In the genomic region with DNA sequence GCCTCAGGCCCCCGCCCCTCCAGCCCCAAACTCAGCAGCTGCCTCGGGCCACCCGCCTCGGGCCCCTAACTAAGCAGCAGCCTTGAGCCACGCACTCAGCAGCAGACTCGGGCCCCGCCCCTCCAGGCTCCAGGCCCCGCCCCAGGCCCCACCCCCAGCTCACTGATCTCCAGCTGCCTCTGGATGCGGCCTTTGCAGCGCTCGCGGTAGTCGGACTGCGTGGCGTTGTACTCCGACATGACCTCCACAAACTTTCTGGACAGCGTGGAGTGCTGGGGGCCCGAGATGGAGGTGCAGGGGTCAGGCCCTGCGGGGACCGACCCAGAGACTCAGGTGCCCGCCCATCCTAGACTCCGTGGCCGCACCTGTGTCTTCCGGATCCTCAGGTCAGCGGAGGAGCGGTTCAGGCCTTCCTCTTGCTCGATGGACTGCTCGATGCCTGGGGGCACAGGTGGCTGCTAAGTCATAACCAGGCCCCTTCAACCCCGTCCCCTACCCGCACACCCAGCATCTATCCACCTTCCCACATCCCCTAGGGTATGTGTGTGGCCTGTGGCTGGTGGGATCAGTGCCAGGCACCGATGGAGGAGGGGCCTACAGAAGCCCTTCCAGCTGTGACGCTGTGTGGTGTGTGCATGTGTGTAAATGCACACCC, we compare ENCODE assay signal across 1 cellular context.
A peak's percentile ranks its signal among the peaks of the same experiment; 100 is the strongest.
TF ChIP-seq lines count a peak whose summit lies in the region.

No MANE protein-coding gene starts in this region.

TF ChIP-seq in H1, 55 proteins besides CTCF, POLR2A, EP300 and RAD21:
- peak; percentile 5; the same call in 1 of the 2 replicates for TF ChIP-seq TAF1 (IDR thresholded peaks at IDR 0.05; ENCODE audit: low read depth, low read length)
- TF ChIP-seq, protein P1, sequence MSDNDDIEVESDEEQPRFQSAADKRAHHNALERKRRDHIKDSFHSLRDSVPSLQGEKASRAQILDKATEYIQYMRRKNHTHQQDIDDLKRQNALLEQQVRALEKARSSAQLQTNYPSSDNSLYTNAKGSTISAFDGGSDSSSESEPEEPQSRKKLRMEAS (IDR thresholded peaks at IDR 0.05): 0 out of 2 replicates have a peak, but pooled peaks have one; percentile 21
- TF ChIP-seq TAF7 (optimal IDR thresholded peaks at IDR 0.05; ENCODE audit: borderline replicate concordance, low read depth, low read length): no peak
- no peak for TF ChIP-seq SIN3A (conservative IDR thresholded peaks at IDR 0.05 in 1 of 2, IDR thresholded peaks at IDR 0.05 in 1 of 2; ENCODE audit: low read depth in 1 of 2, low read length in 2 of 2)
